25 cellular contexts compared by ENCODE assay signal in genomic region chr1:166692354-166692753, GRCh38.
"Had no signal": no experiment of that assay in that cellular context is flagged by ENCODE, and none has a peak within 500 bp of the region (broad histone marks: within the 10 kb centered on the region; RNA-seq: fewer than 3 reads in every experiment).

No MANE protein-coding gene starts in this region.

- H3K27ac ChIP-seq: adrenal gland, SK-N-MC, VCaP had no signal

- DNase-seq: activated CD4-positive, alpha-beta memory T cell treated with anti-CD3 and anti-CD28 coated beads for 36 hours; activated CD4-positive, alpha-beta T cell treated with anti-CD3 and anti-CD28 coated beads, Interleukin-2, amount 10 ng/mL, durations not matched to agents 7 days and 5 days; activated CD4-positive, CD25-positive, alpha-beta regulatory T cell; activated CD8-positive, alpha-beta memory T cell treated with anti-CD3 and anti-CD28 coated beads for 24 hours; activated gamma-delta T cell; activated naive CD4-positive, alpha-beta T cell treated with anti-CD3 and anti-CD28 coated beads, Interleukin-2, amount 10 ng/mL, durations not matched to agents 7 days and 5 days; activated naive CD8-positive, alpha-beta T cell treated with anti-CD3 and anti-CD28 coated beads, Interleukin-2, amount 10 ng/mL, durations not matched to agents 7 days and 5 days; activated T-cell treated with anti-CD3 and anti-CD28 coated beads, Interleukin-2, amount 50 U/mL, for 4 hours; adrenal gland; anterior cingulate cortex; central memory CD4-positive, alpha-beta T cell; KG1; MG63; MV-4-11; NCI-H1092 treated with DMSO at 0.1 percent for 48 hours; NCI-H1436; NCI-H1694 treated with DMSO at 0.1 percent for 48 hours; NCI-H2029 treated with DMSO at 0.1 percent for 48 hours; NCI-H510A treated with DMSO at 0.1 percent for 48 hours; NCI-H69; NK-92 treated with Interleukin-12 subunit alpha and Interleukin-12 subunit beta, amount 100 ng/mL, for 24 hours; T-cell had no signal

- H3K4me3 ChIP-seq: adrenal gland, MG63, SK-N-MC had no signal

- ATAC-seq: activated T-cell treated with anti-CD3 and anti-CD28 coated beads, Interleukin-2, amount 50 U/mL, for 4 hours; Right ventricle myocardium inferior; T-cell had no signal
